ENCODE assay signal across 19 cellular contexts in genomic region chr22:44207173-44207980, GRCh38. TPM values are rescaled to one million over a fixed set of nuclear protein-coding genes. Genes with fewer than 3 reads are reported as not detected.
A peak's percentile ranks its signal among the peaks of the same experiment; 100 is the strongest.
DNase-seq lines count a peak whose midpoint lies in the region; ATAC-seq and TF ChIP-seq lines count a peak whose summit lies in the region.
"Had no signal": no experiment of that assay in that cellular context is flagged by ENCODE, and none has a peak within 500 bp of the region (broad histone marks: within the 10 kb centered on the region; RNA-seq: fewer than 3 reads in every experiment).

No MANE protein-coding gene starts in this region.

- H3K36me3 ChIP-seq in SK-N-SH (replicated peaks in 1 of 2; ENCODE audit: control insufficient read depth in 1 of 2, insufficient read depth in 2 of 2, low read length in 1 of 2) (no peaks in the 10 kb centered on the region), H7 (replicated peaks; ENCODE audit: control insufficient read depth, insufficient read depth, low read length) (no peaks in the 10 kb centered on the region), osteoblast (ENCODE audit: insufficient read depth, low read length) (no peaks in the 10 kb centered on the region)
- H3K36me3 ChIP-seq: BLaER1 had no signal

- H3F3A ChIP-seq in SK-N-SH (replicated peaks; ENCODE audit: insufficient read depth) = no peaks in the 10 kb centered on the region

- no peaks in the 10 kb centered on the region for H3K27me3 ChIP-seq in SK-N-SH (ENCODE audit: insufficient read depth)
- H3K27me3 ChIP-seq in H7 (ENCODE audit: control insufficient read depth, insufficient read depth, low read length) = no peaks in the 10 kb centered on the region
- H3K27me3 ChIP-seq in osteoblast (ENCODE audit: insufficient read depth, low read length) = no peaks in the 10 kb centered on the region
- H3K27me3 ChIP-seq: BLaER1 had no signal

- no peaks in the 10 kb centered on the region; a peak in 1 of 4 replicates for H3K4me1 ChIP-seq in SK-N-SH (ENCODE audit: control insufficient read depth in 1 of 2, insufficient read depth in 2 of 2, low read depth in 1 of 2, low read length in 1 of 2)
- H3K4me1 ChIP-seq in osteoblast (ENCODE audit: insufficient read depth, low read length) = peaks cover 23% of the 10 kb centered on the region

- H3K27ac ChIP-seq in SK-N-SH (ENCODE audit: low read depth in 2 of 2, low read length in 1 of 2) = no peak overlapping the region
- H3K27ac ChIP-seq in osteoblast (ENCODE audit: low read depth, low read length) = no peak overlapping the region
- H3K27ac ChIP-seq: 22Rv1, BLaER1, PC-9 had no signal

- H3K9me3 ChIP-seq in SK-N-SH (no peaks in the 10 kb centered on the region; the same call in 1 of the 2 replicates), osteoblast (ENCODE audit: low read depth, low read length) (no peaks in the 10 kb centered on the region)

- H3K9ac ChIP-seq in SK-N-SH = no peak overlapping the region
- H3K9ac ChIP-seq: BLaER1 had no signal

- H3K4me3 ChIP-seq in SK-N-SH (ENCODE audit: low read depth in 2 of 2, low read length in 1 of 2) (no peak overlapping the region), H7 (ENCODE audit: insufficient read depth, low read depth, low read length) (no peak overlapping the region), osteoblast (ENCODE audit: insufficient read depth, low read length) (no peak overlapping the region)
- H3K4me3 ChIP-seq: BLaER1, GM23338, PC-9 had no signal

- TF ChIP-seq EP300 in SK-N-SH (IDR thresholded peaks at IDR 0.05; ENCODE audit: borderline replicate concordance in 1 of 2, low read depth in 1 of 2, low read length in 1 of 2) = no peak

- 65% methylated on average over 10 of the region's 16 CpGs for WGBS in SK-N-SH (ENCODE audit: low lambda C conversion rate)

- DNase-seq in SK-N-SH = peak; percentile 13
- DNase-seq in H7 = peak; percentile 25
- DNase-seq in islet precursor cell = peak; percentile 48
- DNase-seq in osteoblast (ENCODE audit: insufficient read length, low spot score, missing footprints) = peak; percentile 22
- DNase-seq in NOMO-1 treated with DMSO at 0.1 percent for 48 hours (lab: John Stamatoyannopoulos, UW; ENCODE audit: unreplicated experiment) = no peak
- DNase-seq in foreskin melanocyte = no peak
- DNase-seq: KBM-7, MV-4-11, NCI-H1436, NCI-H2029 treated with DMSO at 0.1 percent for 48 hours, NCI-H2171 treated with DMSO at 0.1 percent for 48 hours, NCI-H748 treated with DMSO at 0.1 percent for 48 hours, PC-9 had no signal

- H3K4me2 ChIP-seq in SK-N-SH (no peak overlapping the region), osteoblast (ENCODE audit: insufficient read depth, low read length) (no peak overlapping the region)
- H3K4me2 ChIP-seq: BLaER1, GM23338, PC-9 had no signal

- no peaks in the 10 kb centered on the region for H4K20me1 ChIP-seq in SK-N-SH (ENCODE audit: insufficient read depth)
- H4K20me1 ChIP-seq in osteoblast (ENCODE audit: insufficient read depth, low read length) = no peaks in the 10 kb centered on the region

- CTCF ChIA-PET in SK-N-SH (lab: Yijun Ruan, JAX) = interaction anchor here (0.8 to 1.8 kb wide), 2 partner anchors 11 to 55 kb away, joined by 3 to 5 read pairs; no protein-coding TSS in a partner anchor

- TF ChIP-seq CTCF in SK-N-SH (IDR thresholded peaks at IDR 0.05) (no peak), osteoblast (IDR thresholded peaks at IDR 0.05; ENCODE audit: extremely low read depth, low read depth, low read length) (no peak)

- no peak for TF ChIP-seq RAD21 in SK-N-SH (IDR thresholded peaks at IDR 0.05; ENCODE audit: low read length)

- H2AFZ ChIP-seq in SK-N-SH (ENCODE audit: low read depth) (no peak overlapping the region), osteoblast (ENCODE audit: low read length) (no peak overlapping the region)
- H2AFZ ChIP-seq: GM23338, PC-9 had no signal

- ATAC-seq in SK-N-SH treated with all-trans-retinoic acid at 6 μM for 48 hours = no peak
- ATAC-seq in HG02885 (IDR thresholded peaks at IDR 0.05; ENCODE audit: poor library complexity, unreplicated experiment) = no peak
- ATAC-seq: GM23338 had no signal

- no peaks in the 10 kb centered on the region for H3K9me2 ChIP-seq in SK-N-SH

- POLR2A ChIA-PET in SK-N-SH (lab: Yijun Ruan, JAX) = no interaction called here

- H3K79me2 ChIP-seq in SK-N-SH (ENCODE audit: insufficient read depth) = no peaks in the 10 kb centered on the region
- H3K79me2 ChIP-seq in osteoblast (ENCODE audit: insufficient read depth, low read length) = no peaks in the 10 kb centered on the region

TF ChIP-seq in SK-N-SH, 30 proteins besides CTCF, POLR2A, EP300 and RAD21:
- TF ChIP-seq FOXJ3 (CRISPR knock-in tag; IDR thresholded peaks at IDR 0.05) = no peak
- TF ChIP-seq ZBTB33 (IDR thresholded peaks at IDR 0.05; ENCODE audit: borderline replicate concordance, low read depth) = no peak
- TF ChIP-seq NFIC (IDR thresholded peaks at IDR 0.05; ENCODE audit: borderline replicate concordance) = no peak
- TF ChIP-seq SIN3A (IDR thresholded peaks at IDR 0.05; ENCODE audit: borderline replicate concordance, low read depth, low read length) = no peak
- no peak for TF ChIP-seq MXI1 (IDR thresholded peaks at IDR 0.05; ENCODE audit: low read depth, low read length)

TF ChIP-seq in SK-N-SH treated with all-trans-retinoic acid at 6 μM for 48 hours, 23 proteins besides CTCF, POLR2A, EP300 and RAD21:
- TF ChIP-seq ISL1 (CRISPR knock-in tag; IDR thresholded peaks at IDR 0.05) = no peak
- no peak for TF ChIP-seq BACH2 (CRISPR knock-in tag; IDR thresholded peaks at IDR 0.05; ENCODE audit: borderline replicate concordance)
- TF ChIP-seq ESRRG (CRISPR knock-in tag; IDR thresholded peaks at IDR 0.05) = no peak
- TF ChIP-seq PPARA (CRISPR knock-in tag; IDR thresholded peaks at IDR 0.05; ENCODE audit: borderline replicate concordance) = no peak
- no peak for TF ChIP-seq PATZ1 (CRISPR knock-in tag; IDR thresholded peaks at IDR 0.05; ENCODE audit: borderline replicate concordance)
- no peak for TF ChIP-seq ZC3H10 (CRISPR knock-in tag; IDR thresholded peaks at IDR 0.05)
- TF ChIP-seq ZNF565 (CRISPR knock-in tag; conservative IDR thresholded peaks at IDR 0.05; ENCODE audit: low read depth) = no peak
- TF ChIP-seq CSDC2 (CRISPR knock-in tag; IDR thresholded peaks at IDR 0.05) = no peak
- TF ChIP-seq GLIS3 (CRISPR knock-in tag; IDR thresholded peaks at IDR 0.05) = no peak
- no peak for TF ChIP-seq ZNF70 (CRISPR knock-in tag; IDR thresholded peaks at IDR 0.05)
- TF ChIP-seq ARNTL (CRISPR knock-in tag; IDR thresholded peaks at IDR 0.05; ENCODE audit: borderline replicate concordance, low read depth) = no peak

RNA-seq across cellular contexts. Expression of gene PARVG, which starts 26.7 kb away (rescaled TPM):
- 0.05 TPM in 1 of 2 replicates, not detected in the other for polyA plus RNA-seq in SK-N-SH (2012; rRNA removed)
- not detected in 2 replicates for polyA plus RNA-seq in SK-N-SH (2012; cell fraction: cytosol; rRNA removed)
- 0.04 TPM in 1 of 2 replicates, not detected in the other for polyA plus RNA-seq in SK-N-SH (2012; cell fraction: nucleus; rRNA removed)
- total RNA-seq in H7 (2014; rRNA removed; shearing (Covaris generic)) = 0.21 TPM in 1 of 2 replicates, not detected in the other
- 1.1 and 1.5 TPM in 2 replicates for total RNA-seq in osteoblast
- total RNA-seq: NCI-H460, PC-9 had no signal

Comparison
In these comparisons a context has a peak if more than half of its experiments do, and no peak if none do; other contexts are left out.
1. DNase-seq: peak in SK-N-SH (single experiment), H7 (single experiment), islet precursor cell (single experiment) and osteoblast (single experiment); none in NOMO-1 treated with DMSO at 0.1 percent for 48 hours (single experiment) and foreskin melanocyte (single experiment).